ENCODE assay signal across 10 cellular contexts in genomic region chr10:79138449-79139123, GRCh38.
A peak's percentile ranks its signal among the peaks of the same experiment; 100 is the strongest.
DNase-seq lines count a peak whose midpoint lies in the region; ATAC-seq lines count a peak whose summit lies in the region.
"Had no signal": no experiment of that assay in that cellular context is flagged by ENCODE, and none has a peak within 500 bp of the region (broad histone marks: within the 10 kb centered on the region; RNA-seq: fewer than 3 reads in every experiment).

No MANE protein-coding gene starts in this region.

- H3K27me3 ChIP-seq in adipocyte (replicated peaks; ENCODE audit: control insufficient read depth, insufficient read depth, low read length) (no peaks in the 10 kb centered on the region), subcutaneous abdominal adipose tissue (ENCODE audit: control insufficient read depth in 5 of 5, insufficient read depth in 4 of 5, low read length in 5 of 5) (no peaks in the 10 kb centered on the region)

- H3K36me3 Mint-ChIP-seq in activated CD4-positive, alpha-beta T cell treated with anti-CD3 and anti-CD28 coated beads, Interleukin-2, amount 10 ng/mL, durations not matched to agents 7 days and 5 days (ENCODE audit: low read depth), result peaks cover 6% of the 10 kb centered on the region

- no peak for DNase-seq in activated CD4-positive, alpha-beta T cell treated with anti-CD3 and anti-CD28 coated beads, Interleukin-2, amount 10 ng/mL, durations not matched to agents 7 days and 5 days
- no peak for DNase-seq in activated CD4-positive, alpha-beta T cell treated with anti-CD3 and anti-CD28 coated beads for 1 hour
- DNase-seq in adipocyte (ENCODE audit: low read depth), result no peak
- no peak for DNase-seq in NCI-H510A (lab: John Stamatoyannopoulos, UW)
- DNase-seq: ACHN, small intestine had no signal

- H3K9ac ChIP-seq in adipocyte (ENCODE audit: low read length), result peak overlapping the region; percentile 79
- H3K9ac ChIP-seq in subcutaneous abdominal adipose tissue (ENCODE audit: low read length in 5 of 5), result peak overlapping the region in 3 of 5 donors; percentile 6 to 66 (median 17)

- H3K4me1 ChIP-seq in adipocyte (ENCODE audit: control insufficient read depth, insufficient read depth, low read length), result peaks cover 75% of the 10 kb centered on the region
- peaks cover 80% of the 10 kb centered on the region for H3K4me1 ChIP-seq in mesodermal cell (ENCODE audit: control insufficient read depth, insufficient read depth, low read length, poor library complexity, severe bottlenecking)
- H3K4me1 ChIP-seq in subcutaneous abdominal adipose tissue (ENCODE audit: control insufficient read depth in 5 of 5, insufficient read depth in 5 of 5, low read length in 5 of 5), result peaks cover 30 to 95% (median 88%) of the 10 kb centered on the region in 5 donors

- H3K9me3 ChIP-seq in adipocyte (ENCODE audit: control insufficient read depth, low read length) (no peaks in the 10 kb centered on the region), mesodermal cell (ENCODE audit: control insufficient read depth, low read length) (no peaks in the 10 kb centered on the region), subcutaneous abdominal adipose tissue (ENCODE audit: control insufficient read depth in 5 of 5, low read length in 5 of 5) (no peaks in the 10 kb centered on the region)

- whole genome bisulfite sequencing in mesodermal cell (ENCODE audit: insufficient coverage in 2 of 2), 2 experiments, result 100% methylated on average over 2 to 3 of the region's 5 CpGs

- H3K4me3 ChIP-seq in adipocyte (ENCODE audit: low read length) (peak overlapping the region; percentile 44), mesodermal cell (ENCODE audit: extremely low read depth, insufficient read depth, low read length, poor library complexity, severe bottlenecking) (no peak overlapping the region), subcutaneous abdominal adipose tissue (ENCODE audit: low read depth in 1 of 5, low read length in 5 of 5) (peak overlapping the region in 2 of 5 donors; percentile 3 to 17)

- H3K9me3 Mint-ChIP-seq in activated CD4-positive, alpha-beta T cell treated with anti-CD3 and anti-CD28 coated beads, Interleukin-2, amount 10 ng/mL, durations not matched to agents 7 days and 5 days, result no peaks in the 10 kb centered on the region

- ATAC-seq in HG03280 (IDR thresholded peaks at IDR 0.05; ENCODE audit: unreplicated experiment), result no peak
- ATAC-seq in esophagus mucosa, result no peak

- POLR2A ChIA-PET in activated CD4-positive, alpha-beta T cell treated with anti-CD3 and anti-CD28 coated beads, Interleukin-2, amount 10 ng/mL, durations not matched to agents 7 days and 5 days (lab: Charles Lee), result interaction anchor here (0.6 to 0.7 kb wide), 2 partner anchors 47 to 837 kb away, joined by 3 to 4 read pairs; no protein-coding TSS in a partner anchor

- peaks cover 51% of the 10 kb centered on the region for H3K4me1 Mint-ChIP-seq in activated CD4-positive, alpha-beta T cell treated with anti-CD3 and anti-CD28 coated beads, Interleukin-2, amount 10 ng/mL, durations not matched to agents 7 days and 5 days

- peak overlapping the region; percentile 90 for H3K27ac Mint-ChIP-seq in activated CD4-positive, alpha-beta T cell treated with anti-CD3 and anti-CD28 coated beads, Interleukin-2, amount 10 ng/mL, durations not matched to agents 7 days and 5 days

- H3K27me3 Mint-ChIP-seq in activated CD4-positive, alpha-beta T cell treated with anti-CD3 and anti-CD28 coated beads, Interleukin-2, amount 10 ng/mL, durations not matched to agents 7 days and 5 days, result no peaks in the 10 kb centered on the region

- H3K4me3 Mint-ChIP-seq in activated CD4-positive, alpha-beta T cell treated with anti-CD3 and anti-CD28 coated beads, Interleukin-2, amount 10 ng/mL, durations not matched to agents 7 days and 5 days, result no peak overlapping the region

- H3K27ac ChIP-seq in mesodermal cell (ENCODE audit: low read depth, low read length, severe bottlenecking) (peak overlapping the region; percentile 83), subcutaneous abdominal adipose tissue (ENCODE audit: low read depth, low read length) (peak overlapping the region; percentile 90)

- CTCF ChIA-PET in activated CD4-positive, alpha-beta T cell treated with anti-CD3 and anti-CD28 coated beads, Interleukin-2, amount 10 ng/mL, durations not matched to agents 7 days and 5 days (lab: Charles Lee), result interaction anchor here (0.7 to 1.1 kb wide), 3 partner anchors 8 to 17 kb away, joined by 3 to 4 read pairs (median 3); no protein-coding TSS in a partner anchor

- H3K36me3 ChIP-seq in adipocyte (ENCODE audit: control insufficient read depth, insufficient read depth, low read length, severe bottlenecking) (peaks cover 53% of the 10 kb centered on the region), mesodermal cell (ENCODE audit: control insufficient read depth, insufficient read depth, low read length) (peaks cover 65% of the 10 kb centered on the region), subcutaneous abdominal adipose tissue (ENCODE audit: control insufficient read depth in 5 of 5, insufficient read depth in 5 of 5, low read length in 5 of 5) (peaks cover 0 to 41% (median 36%) of the 10 kb centered on the region in 5 donors)
